ENCODE assay signal across 8 cellular contexts in genomic region chr6:26159417-26160273, GRCh38.
DNase-seq lines count a peak whose midpoint lies in the region; ATAC-seq and TF ChIP-seq lines count a peak whose summit lies in the region.

No MANE protein-coding gene starts in this region.

- H3K27me3 ChIP-seq in adipocyte (replicated peaks; ENCODE audit: control insufficient read depth, insufficient read depth, low read length) = no peaks in the 10 kb centered on the region
- H3K27me3 ChIP-seq in stomach smooth muscle (ENCODE audit: control insufficient read depth in 1 of 2, insufficient read depth in 2 of 2, low read length in 2 of 2) = no peaks in the 10 kb centered on the region

- peak overlapping the region; percentile 81 for H3K9ac ChIP-seq in adipocyte (ENCODE audit: low read length)
- peak overlapping the region; percentile 69 to 88 for H3K9ac ChIP-seq in stomach smooth muscle (ENCODE audit: low read length in 2 of 2)

- no peak overlapping the region for H3K27ac ChIP-seq in stomach smooth muscle (ENCODE audit: low read length)

- no peak for TF ChIP-seq CTCF in NB4 (IDR thresholded peaks at IDR 0.05; ENCODE audit: low read depth, low read length)

- DNase-seq in NCI-H1417 (lab: John Stamatoyannopoulos, UW) (peak; percentile 33 to 68 (median 47)), NCI-H1417 treated with DMSO at 0.1 percent for 48 hours (lab: John Stamatoyannopoulos, UW) (no peak), NB4 (ENCODE audit: low read depth) (peak; percentile 41), adipocyte (ENCODE audit: low read depth) (peak; percentile 61), islet precursor cell (peak; percentile 59), left lobe of liver (ENCODE audit: low spot score) (no peak)

- no peaks in the 10 kb centered on the region for H3K9me3 ChIP-seq in adipocyte (ENCODE audit: control insufficient read depth, low read length)
- no peaks in the 10 kb centered on the region for H3K9me3 ChIP-seq in stomach smooth muscle (ENCODE audit: control insufficient read depth in 2 of 2, low read length in 2 of 2)

- H3K4me3 ChIP-seq in NB4 (ENCODE audit: low read depth, low read length) (peak overlapping the region; percentile 70), adipocyte (ENCODE audit: low read length) (peak overlapping the region; percentile 93), stomach smooth muscle (ENCODE audit: low read length in 2 of 2) (peak overlapping the region; percentile 64 to 93)

- H3K36me3 ChIP-seq in adipocyte (ENCODE audit: control insufficient read depth, insufficient read depth, low read length, severe bottlenecking) (no peaks in the 10 kb centered on the region), stomach smooth muscle (ENCODE audit: control insufficient read depth in 2 of 2, insufficient read depth in 2 of 2, low read length in 2 of 2) (no peaks in the 10 kb centered on the region)

- no peak for TF ChIP-seq POLR2A in NB4 (IDR thresholded peaks at IDR 0.05; ENCODE audit: extremely low read depth, insufficient read length)

- ATAC-seq in left lobe of liver (no peak), HG03025 (IDR thresholded peaks at IDR 0.05; ENCODE audit: low FRiP score, unreplicated experiment) (no peak)

- H3K4me1 ChIP-seq in adipocyte (ENCODE audit: control insufficient read depth, insufficient read depth, low read length) (peaks cover 32% of the 10 kb centered on the region), stomach smooth muscle (ENCODE audit: control insufficient read depth, insufficient read depth, low read length) (peaks cover 15% of the 10 kb centered on the region)

Comparison
In these comparisons a context has a peak if more than half of its experiments do, and no peak if none do; other contexts are left out.
1. DNase-seq: peak in NCI-H1417 (3 of 3), NB4 (single experiment), adipocyte (single experiment) and islet precursor cell (single experiment); none in NCI-H1417 treated with DMSO at 0.1 percent for 48 hours (single experiment) and left lobe of liver (single experiment).
2. Peak in every context shown above with its lines, with median percentiles within 50 percentile points of each other: H3K4me3 ChIP-seq.